8 cellular contexts compared by ENCODE assay signal in genomic region chr19:5686647-5687359, GRCh38. TPM values are rescaled to one million over a fixed set of nuclear protein-coding genes. Genes with fewer than 3 reads are reported as not detected.
DNase-seq lines count a peak whose midpoint lies in the region; ATAC-seq and TF ChIP-seq lines count a peak whose summit lies in the region.

No MANE protein-coding gene starts in this region.

- no peaks in the 10 kb centered on the region for H3K9me3 ChIP-seq in mucosa of descending colon

- peaks cover 17% of the 10 kb centered on the region for H3K4me1 ChIP-seq in mucosa of descending colon (ENCODE audit: low read depth)

- intact Hi-C loops in mucosa of descending colon (cut with DNase I, micrococcal nuclease), result no loop called here

- DNase-seq in CD1c-positive myeloid dendritic cell (ENCODE audit: extremely low spot score) (peak; percentile 98), HPDE6-E6E7 (ENCODE audit: extremely low spot score) (peak; percentile 79), NOMO-1 treated with dmso at 0.1 percent for 144 hours (lab: John Stamatoyannopoulos, UW; ENCODE audit: unreplicated experiment) (peak; percentile 88), epithelial cell of proximal tubule (ENCODE audit: low read depth) (no peak), mucosa of descending colon (peak; percentile 99 to 100 (median 100))
- DNase-seq in activated CD8-positive, alpha-beta memory T cell treated with anti-CD3 and anti-CD28 coated beads, Interleukin-2, amount 50 U/mL, for 48 hours, result peak; percentile 100
- peak; percentile 100 for DNase-seq in stimulated activated CD8-positive, alpha-beta memory T cell treated with anti-CD3 and anti-CD28 coated beads, Interleukin-2, amount 100 ng/mL, for 48 hours (ENCODE audit: low read depth in 2 of 2)

- ATAC-seq in GM19455 (IDR thresholded peaks at IDR 0.05; ENCODE audit: unreplicated experiment) (peak; percentile 44), mucosa of descending colon (peak; percentile 84)

- TF ChIP-seq CTCF in epithelial cell of proximal tubule (conservative IDR thresholded peaks at IDR 0.05; ENCODE audit: low read depth, low read length) (peak; percentile 80), mucosa of descending colon (IDR thresholded peaks at IDR 0.05) (peak; percentile 91)

- H3K4me3 ChIP-seq in epithelial cell of proximal tubule (ENCODE audit: low read depth, low read length) (peak overlapping the region; percentile 68), mucosa of descending colon (peak overlapping the region; percentile 11)

- H3K36me3 ChIP-seq in mucosa of descending colon (ENCODE audit: low read depth), result no peaks in the 10 kb centered on the region

RNA-seq across cellular contexts. Expression of gene RPL36, which starts 3.3 kb away (rescaled TPM):
- total RNA-seq in epithelial cell of proximal tubule (808 and 1,224 TPM in 2 replicates), mucosa of descending colon (100 to 1,000 TPM; 541 to 812 (median 769) TPM)

RNA-seq across cellular contexts. Expression of gene HSD11B1L, which starts 6.0 kb away (rescaled TPM):
- 4.3 and 13.5 TPM in 2 replicates for total RNA-seq in epithelial cell of proximal tubule
- 1 to 10 TPM; 2.3 to 8.2 (median 3.3) TPM for total RNA-seq in mucosa of descending colon

RNA-seq across cellular contexts. Expression of gene MICOS13, which starts 6.5 kb away (rescaled TPM):
- total RNA-seq in epithelial cell of proximal tubule, result 61.2 and 67.6 TPM in 2 replicates
- total RNA-seq in mucosa of descending colon, result 10 to 100 TPM; 70.1 to 73.7 (median 70.9) TPM

RNA-seq across cellular contexts. Expression of gene LONP1, which starts 33.1 kb away (rescaled TPM):
- total RNA-seq in epithelial cell of proximal tubule (115 and 134 TPM in 2 replicates), mucosa of descending colon (10 to 100 TPM; 55.9 to 63.0 (median 55.9) TPM)

RNA-seq across cellular contexts. Expression of gene CATSPERD, which starts 33.6 kb away (rescaled TPM):
- total RNA-seq in epithelial cell of proximal tubule (0.65 TPM in 1 of 2 replicates, not detected in the other), mucosa of descending colon (not detected)
